ENCODE assay signal across 2 cellular contexts in genomic region chr7:151809864-151810170, GRCh38.
TF ChIP-seq lines count a peak whose summit lies in the region.

No MANE protein-coding gene starts in this region.

TF ChIP-seq in liver, 16 proteins besides CTCF, POLR2A, EP300 and RAD21 (continued from another document):
- TF ChIP-seq ZBTB33 (IDR thresholded peaks at IDR 0.05), result no peak
- no peak for TF ChIP-seq JUND (IDR thresholded peaks at IDR 0.05)
- TF ChIP-seq EGR1 (IDR thresholded peaks at IDR 0.05; ENCODE audit: low read depth in 2 of 2), result no peak
- no peak for TF ChIP-seq ATF3 (IDR thresholded peaks at IDR 0.05)

TF ChIP-seq in HepG2, 621 proteins besides CTCF, POLR2A, EP300 and RAD21 (continued from another document):
- TF ChIP-seq ZNF318 (CRISPR knock-in tag; IDR thresholded peaks at IDR 0.05), result no peak
- TF ChIP-seq ZNF331 (CRISPR knock-in tag; IDR thresholded peaks at IDR 0.05), result no peak
- no peak for TF ChIP-seq HNRNPL (IDR thresholded peaks at IDR 0.05; ENCODE audit: low read depth, low read length)
- no peak for TF ChIP-seq ZNF883 (CRISPR knock-in tag; IDR thresholded peaks at IDR 0.05; ENCODE audit: not compliant biosample characterization)
- TF ChIP-seq ZNF562 (CRISPR knock-in tag; IDR thresholded peaks at IDR 0.05; ENCODE audit: borderline replicate concordance), result no peak
- TF ChIP-seq GABPB1 (CRISPR knock-in tag; IDR thresholded peaks at IDR 0.05), result no peak
